21 cellular contexts compared by ENCODE assay signal in the genomic region with DNA sequence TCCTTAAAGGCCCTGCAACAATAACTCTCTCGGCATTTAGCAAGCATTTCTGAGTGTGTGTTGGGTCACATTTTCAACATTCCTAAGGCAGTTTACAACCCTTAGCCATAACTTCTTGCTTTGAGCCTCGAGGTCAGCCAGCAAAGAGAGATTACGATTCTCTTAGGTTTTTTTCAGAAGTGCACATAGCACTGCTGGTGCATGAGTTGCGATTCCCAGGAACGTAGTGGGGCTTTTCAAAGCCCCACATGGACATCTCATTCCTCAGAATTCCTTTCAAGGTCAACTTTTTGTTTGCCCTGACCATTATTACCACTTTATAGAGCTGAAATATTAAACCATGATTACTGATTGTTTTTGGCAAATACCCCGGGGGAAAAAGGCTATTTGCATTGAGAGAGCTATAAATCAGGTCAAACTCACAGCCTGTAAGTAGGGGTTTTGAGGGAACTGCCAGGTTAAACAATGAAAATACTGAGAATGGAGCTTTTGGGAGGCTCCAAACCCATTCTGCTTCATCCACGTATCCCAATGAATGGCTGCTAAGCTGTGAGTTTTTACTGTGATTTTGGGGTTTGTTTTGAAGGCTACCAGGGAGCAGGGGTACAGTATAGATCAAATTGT.
DNase-seq lines count a peak whose midpoint lies in the region; ATAC-seq and TF ChIP-seq lines count a peak whose summit lies in the region.
"Had no signal": no experiment of that assay in that cellular context is flagged by ENCODE, and none has a peak within 500 bp of the region (broad histone marks: within the 10 kb centered on the region; RNA-seq: fewer than 3 reads in every experiment).

No MANE protein-coding gene starts in this region.

- POLR2A ChIA-PET in HEK293T (lab: Yijun Ruan, JAX): no interaction called here

- H3K4me2 ChIP-seq in hepatocyte: peak overlapping the region; percentile 65

- TF ChIP-seq CTCF in hepatocyte (IDR thresholded peaks at IDR 0.05; ENCODE audit: poor library complexity): no peak
- TF ChIP-seq CTCF in gastrocnemius medialis (IDR thresholded peaks at IDR 0.05 in 4 of 5, conservative IDR thresholded peaks at IDR 0.05 in 1 of 5): no peak

- TF ChIP-seq POLR2A in gastrocnemius medialis (IDR thresholded peaks at IDR 0.05): no peak

- H3K4me1 ChIP-seq in hepatocyte (ENCODE audit: insufficient read depth) (peaks cover 24% of the 10 kb centered on the region), gastrocnemius medialis (no peaks in the 10 kb centered on the region)

- no peaks in the 10 kb centered on the region for H3K36me3 ChIP-seq in hepatocyte (replicated peaks; ENCODE audit: insufficient read depth, low read depth)
- no peaks in the 10 kb centered on the region for H3K36me3 ChIP-seq in gastrocnemius medialis
- H3K36me3 ChIP-seq: MG63, thoracic aorta had no signal

- no peak for ATAC-seq in GM19328 (IDR thresholded peaks at IDR 0.05; ENCODE audit: unreplicated experiment)
- ATAC-seq in HG03135 (IDR thresholded peaks at IDR 0.05; ENCODE audit: unreplicated experiment): no peak
- no peak for ATAC-seq in GM19463 (IDR thresholded peaks at IDR 0.05; ENCODE audit: unreplicated experiment)
- ATAC-seq in gastrocnemius medialis: no peak
- ATAC-seq: activated CD8-positive, alpha-beta T cell treated with anti-CD3 and anti-CD28 coated beads, Interleukin-2, amount 10 ng/mL, durations not matched to agents 7 days and 5 days; activated T-cell treated with anti-CD3 and anti-CD28 coated beads, Interleukin-2, amount 50 U/mL, for 72 hours; HepG2 had no signal

- H3K9me3 ChIP-seq in hepatocyte (ENCODE audit: low read depth) (no peaks in the 10 kb centered on the region), gastrocnemius medialis (no peaks in the 10 kb centered on the region)
- H3K9me3 ChIP-seq: MG63, thoracic aorta had no signal

- WGBS in hepatocyte (ENCODE audit: low lambda C conversion rate, missing lambda C conversion rate): 8% methylated on average over 7 of the region's 7 CpGs

- H3K4me3 ChIP-seq in hepatocyte (no peak overlapping the region), gastrocnemius medialis (no peak overlapping the region)
- H3K4me3 ChIP-seq: dorsolateral prefrontal cortex, MG63, skin epidermis, thoracic aorta had no signal

- DNase-seq in HEK293T (ENCODE audit: extremely low spot score) (peak; percentile 47), NCI-H69 (lab: John Stamatoyannopoulos, UW) (peak; percentile 97), hepatocyte (ENCODE audit: low spot score) (peak; percentile 13), renal cortical epithelial cell (ENCODE audit: low read depth) (peak; percentile 81), gastrocnemius medialis (no peak)
- DNase-seq: activated CD8-positive, alpha-beta T cell treated with anti-CD3 and anti-CD28 coated beads, Interleukin-2, amount 10 ng/mL, durations not matched to agents 7 days and 5 days; activated naive CD8-positive, alpha-beta T cell treated with anti-CD3 and anti-CD28 coated beads, Interleukin-2, amount 10 ng/mL, durations not matched to agents 7 days and 5 days; activated T-cell treated with anti-CD3 and anti-CD28 coated beads, Interleukin-2, amount 50 U/mL, for 72 hours; AML-193; COR-L47; dorsolateral prefrontal cortex; head of caudate nucleus; MG63; NCI-H2107; T-helper 1 cell had no signal

- intact Hi-C loops in gastrocnemius medialis (cut with DNase I; ENCODE audit: low total_unique reads): no loop called here

- H3K27ac ChIP-seq in hepatocyte: peak overlapping the region; percentile 17
- no peak overlapping the region for H3K27ac ChIP-seq in gastrocnemius medialis
- H3K27ac ChIP-seq: dorsolateral prefrontal cortex, skin epidermis, thoracic aorta had no signal

- no peaks in the 10 kb centered on the region for H3K27me3 ChIP-seq in hepatocyte
- no peaks in the 10 kb centered on the region for H3K27me3 ChIP-seq in gastrocnemius medialis
- H3K27me3 ChIP-seq: MG63 had no signal

- no peaks in the 10 kb centered on the region for H4K20me1 ChIP-seq in hepatocyte (ENCODE audit: insufficient read depth, poor library complexity, severe bottlenecking)

- H3K79me2 ChIP-seq in hepatocyte: no peaks in the 10 kb centered on the region

- H3K9me2 ChIP-seq in hepatocyte (replicated peaks; ENCODE audit: insufficient read depth): no peaks in the 10 kb centered on the region

- no peak overlapping the region for H2AFZ ChIP-seq in hepatocyte

- CTCF ChIA-PET in HEK293T (lab: Yijun Ruan, JAX): interaction anchor here (0.9 kb wide), 1 partner anchor 29 kb away, joined by 5 read pairs; no protein-coding TSS in a partner anchor

- in situ Hi-C loops in gastrocnemius medialis (cut with MboI; ENCODE audit: low sequenced_read_pairs in 4 of 4): no loop called here

TF ChIP-seq in HEK293T, 16 proteins besides CTCF, POLR2A, EP300 and RAD21:
- peak; percentile 56; the same call in 1 of the 2 replicates for TF ChIP-seq FOXA1 (IDR thresholded peaks at IDR 0.05)
- no peak for TF ChIP-seq FOXM1 (IDR thresholded peaks at IDR 0.05; ENCODE audit: borderline replicate concordance)
- TF ChIP-seq L3MBTL2 (conservative IDR thresholded peaks at IDR 0.05): peak; percentile 31; the same call in 1 of the 2 replicates
- TF ChIP-seq PKNOX1 (IDR thresholded peaks at IDR 0.05): peak; percentile 84
- no peak for TF ChIP-seq ELF4 (IDR thresholded peaks at IDR 0.05)
- TF ChIP-seq ZNF384 (IDR thresholded peaks at IDR 0.05): peak; percentile 12; the same call in 1 of the 2 replicates
- no peak for TF ChIP-seq SUZ12 (IDR thresholded peaks at IDR 0.05)
TF ChIP-seq in HEK293T: peak in this region for 4.

Comparison
In these comparisons a context has a peak if more than half of its experiments do, and no peak if none do; other contexts are left out.
1. DNase-seq: peak in HEK293T (single experiment), NCI-H69 (single experiment), hepatocyte (single experiment) and renal cortical epithelial cell (single experiment); none in gastrocnemius medialis (0 of 2).